8 cellular contexts compared by ENCODE assay signal in the genomic region with DNA sequence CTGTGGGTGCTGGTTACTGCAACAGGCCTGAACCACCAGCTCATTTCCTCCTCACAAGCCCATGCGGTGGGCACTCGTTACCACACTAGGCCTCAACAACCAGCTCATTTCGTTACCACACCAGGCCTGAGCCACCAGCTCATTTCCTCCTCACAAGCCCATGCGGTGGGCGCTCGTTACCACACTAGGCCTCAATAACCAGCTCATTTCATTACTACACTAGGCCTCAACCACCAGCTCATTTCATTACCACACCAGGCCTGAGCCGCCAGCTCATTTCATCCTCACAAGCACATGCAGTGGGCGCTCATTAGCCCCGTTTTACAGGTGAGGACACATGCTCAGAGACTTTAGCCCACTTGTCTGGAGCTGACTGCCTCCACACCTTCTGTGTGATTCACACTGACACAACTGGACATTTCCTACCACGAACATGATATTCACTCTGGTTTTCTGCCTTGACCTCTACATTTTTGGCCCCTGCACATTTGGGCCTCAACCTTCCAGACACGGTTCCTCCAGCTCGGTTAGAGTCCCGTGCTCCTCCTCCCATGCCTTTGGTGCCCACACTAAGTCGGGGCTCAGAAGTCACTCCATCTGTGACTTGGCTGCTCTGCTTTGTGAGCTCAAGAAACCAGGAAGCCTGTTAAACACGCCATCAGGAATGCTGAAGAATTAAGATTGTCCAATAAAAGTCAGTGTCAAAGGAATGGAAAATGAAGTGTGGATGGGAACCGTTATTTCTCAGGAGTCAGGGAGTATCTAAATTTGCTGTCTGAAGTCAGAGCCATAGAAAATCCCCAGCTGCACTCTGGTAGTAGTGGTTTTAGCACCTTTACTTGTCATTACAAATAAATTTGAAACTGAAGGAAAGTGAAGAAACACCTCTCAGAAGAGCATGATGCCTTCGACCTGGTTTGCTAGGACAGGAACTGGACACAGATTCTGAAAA.
DNase-seq lines count a peak whose midpoint lies in the region; ATAC-seq lines count a peak whose summit lies in the region.

No MANE protein-coding gene starts in this region.

- DNase-seq in activated naive CD4-positive, alpha-beta T cell treated with Interleukin-2 at 50 U/mL for 16 hours: peak; percentile 84
- DNase-seq in activated naive CD4-positive, alpha-beta T cell treated with anti-CD3 and anti-CD28 coated beads, Interleukin-2, amount 50 U/mL, for 16 hours: no peak
- peak; percentile 84 for DNase-seq in activated CD8-positive, alpha-beta memory T cell treated with anti-CD3 and anti-CD28 coated beads, Interleukin-2, amount 50 U/mL, for 48 hours
- DNase-seq in stimulated activated CD4-positive, alpha-beta T cell treated with anti-CD3 and anti-CD28 coated beads, Interleukin-12 subunit alpha, Interleukin-12 subunit beta, amount 100 ng/mL, for 48 hours (ENCODE audit: low read depth in 2 of 3, low spot score in 1 of 3): peak; percentile 40 to 78 (median 63)
- DNase-seq in SKM-1 (lab: John Stamatoyannopoulos, UW; ENCODE audit: unreplicated experiment) (no peak), NCI-H345 (lab: John Stamatoyannopoulos, UW) (no peak), NCI-H510A treated with DMSO at 0.1 percent for 48 hours (lab: John Stamatoyannopoulos, UW) (no peak)

- ATAC-seq in HG03432 (IDR thresholded peaks at IDR 0.05; ENCODE audit: unreplicated experiment): peak; percentile 92

Comparison
In these comparisons a context has a peak if more than half of its experiments do, and no peak if none do; other contexts are left out.
1. DNase-seq: peak in activated naive CD4-positive, alpha-beta T cell treated with Interleukin-2 at 50 U/mL for 16 hours (single experiment), activated CD8-positive, alpha-beta memory T cell treated with anti-CD3 and anti-CD28 coated beads, Interleukin-2, amount 50 U/mL, for 48 hours (single experiment) and stimulated activated CD4-positive, alpha-beta T cell treated with anti-CD3 and anti-CD28 coated beads, Interleukin-12 subunit alpha, Interleukin-12 subunit beta, amount 100 ng/mL, for 48 hours (3 of 3); none in activated naive CD4-positive, alpha-beta T cell treated with anti-CD3 and anti-CD28 coated beads, Interleukin-2, amount 50 U/mL, for 16 hours (single experiment), SKM-1 (single experiment), NCI-H345 (single experiment) and NCI-H510A treated with DMSO at 0.1 percent for 48 hours (single experiment).